Comparison of ENCODE assay signal across 18 cellular contexts in the genomic region with DNA sequence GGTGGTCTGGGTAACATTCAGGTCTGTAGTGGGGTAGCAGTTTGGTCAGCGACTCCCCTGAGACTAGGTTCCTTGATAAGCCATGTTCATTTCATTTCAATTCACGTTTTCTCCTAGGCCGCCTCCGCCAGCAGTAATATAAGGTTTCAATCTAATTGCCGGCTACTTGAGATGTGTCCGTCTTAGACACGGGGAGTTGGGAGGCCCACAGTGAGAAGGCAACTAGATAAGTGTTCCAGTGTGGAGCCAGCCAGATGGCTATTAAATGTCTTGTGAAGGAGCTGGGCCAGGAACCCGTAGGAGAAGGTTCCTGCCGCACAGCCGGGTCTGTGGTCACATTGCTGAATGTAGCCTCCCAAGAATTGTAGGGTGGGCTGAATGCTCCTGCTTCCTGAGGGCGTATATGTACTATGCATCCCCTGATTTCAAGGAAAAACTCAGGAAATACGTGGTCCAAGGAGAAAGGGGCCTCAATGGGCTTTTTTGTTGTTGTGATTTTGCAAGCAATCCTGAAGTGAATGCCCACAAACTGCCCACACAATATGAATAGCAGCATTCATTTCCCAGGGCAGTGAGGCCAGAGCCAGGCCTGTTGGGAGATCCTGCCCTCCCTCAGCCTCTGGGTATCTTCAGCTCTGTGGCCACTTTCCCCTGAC.
"Had no signal": no experiment of that assay in that cellular context is flagged by ENCODE, and none has a peak within 500 bp of the region (broad histone marks: within the 10 kb centered on the region; RNA-seq: fewer than 3 reads in every experiment).

No MANE protein-coding gene starts in this region.

- H3K36me3 Mint-ChIP-seq: brain; naive thymus-derived CD8-positive, alpha-beta T cell had no signal

- H3K9me3 Mint-ChIP-seq: effector memory CD8-positive, alpha-beta T cell had no signal

- DNase-seq: activated CD4-positive, alpha-beta T cell treated with anti-CD3 and anti-CD28 coated beads for 1 hour; activated CD4-positive, alpha-beta T cell treated with anti-CD3 and anti-CD28 coated beads, Interleukin-2, amount 50 U/mL, for 48 hours; activated naive CD4-positive, alpha-beta T cell treated with Interleukin-2 at 50 U/mL for 16 hours; activated naive CD8-positive, alpha-beta T cell treated with anti-CD3 and anti-CD28 coated beads, Interleukin-2, amount 10 ng/mL, durations not matched to agents 7 days and 5 days; anterior cingulate cortex; caudate nucleus; effector memory CD8-positive, alpha-beta T cell; foreskin fibroblast; hypothalamus; islet precursor cell; left colon; lower lobe of right lung; naive thymus-derived CD8-positive, alpha-beta T cell; stimulated activated CD4-positive, alpha-beta T cell treated with anti-CD3 and anti-CD28 coated beads, Interleukin-2, amount 100 ng/mL, for 24 hours; stimulated activated naive CD4-positive, alpha-beta T cell treated with Interleukin-2 at 50 U/mL for 16 hours; thyroid gland; WERI-Rb-1 had no signal

- ATAC-seq: effector memory CD8-positive, alpha-beta T cell; left colon; lower lobe of right lung; naive thymus-derived CD8-positive, alpha-beta T cell had no signal

- H3K36me3 ChIP-seq: lower lobe of right lung, thyroid gland, WERI-Rb-1 had no signal

- H3K4me1 ChIP-seq: lower lobe of right lung had no signal

- H3K27me3 ChIP-seq: thyroid gland had no signal

- H3K4me3 Mint-ChIP-seq: activated naive CD8-positive, alpha-beta T cell treated with anti-CD3 and anti-CD28 coated beads, Interleukin-2, amount 10 ng/mL, durations not matched to agents 7 days and 5 days; brain; effector memory CD8-positive, alpha-beta T cell; naive thymus-derived CD8-positive, alpha-beta T cell had no signal

- H3K9me3 ChIP-seq: lower lobe of right lung, thyroid gland had no signal

- H3K27ac ChIP-seq: lower lobe of right lung, thyroid gland, WERI-Rb-1 had no signal

- H3K27ac Mint-ChIP-seq: activated naive CD8-positive, alpha-beta T cell treated with anti-CD3 and anti-CD28 coated beads, Interleukin-2, amount 10 ng/mL, durations not matched to agents 7 days and 5 days; brain; effector memory CD8-positive, alpha-beta T cell had no signal

- H3K27me3 Mint-ChIP-seq: activated naive CD8-positive, alpha-beta T cell treated with anti-CD3 and anti-CD28 coated beads, Interleukin-2, amount 10 ng/mL, durations not matched to agents 7 days and 5 days; effector memory CD8-positive, alpha-beta T cell; naive thymus-derived CD8-positive, alpha-beta T cell had no signal

- H3K4me1 Mint-ChIP-seq: brain had no signal

- H3K4me3 ChIP-seq: lower lobe of right lung, thyroid gland had no signal
